In genomic region chr1:149936076-149936991, GRCh38 we compare ENCODE assay signal across 8 cellular contexts. TPM values are rescaled to one million over a fixed set of nuclear protein-coding genes. Genes with fewer than 3 reads are reported as not detected.
DNase-seq lines count a peak whose midpoint lies in the region; ATAC-seq and TF ChIP-seq lines count a peak whose summit lies in the region.

MTMR11 (minus strand) TSS chr1:149936879; CDS start chr1:149936647, 232 bp downstream.

- 46 to 70% (median 61%) methylated on average over 19 of the region's 19 CpGs for WGBS in spleen, 5 donors

- no peak for TF ChIP-seq POLR2A in spleen (IDR thresholded peaks at IDR 0.05)

- peaks cover 8 to 27% of the 10 kb centered on the region in 2 donors for H3K36me3 ChIP-seq in ascending aorta
- no peaks in the 10 kb centered on the region for H3K36me3 ChIP-seq in iPS-18a (ENCODE audit: control insufficient read depth, low read depth, low read length)
- no peaks in the 10 kb centered on the region for H3K36me3 ChIP-seq in spleen

- H3K9me3 ChIP-seq in ascending aorta (no peaks in the 10 kb centered on the region), iPS-18a (ENCODE audit: control insufficient read depth, low read depth, low read length) (no peaks in the 10 kb centered on the region), spleen (no peaks in the 10 kb centered on the region)

- H3K27me3 ChIP-seq in ascending aorta (no peaks in the 10 kb centered on the region), iPS-18a (ENCODE audit: control insufficient read depth, insufficient read depth, low read length) (no peaks in the 10 kb centered on the region), spleen (replicated peaks in 1 of 7) (no peaks in the 10 kb centered on the region)

- ATAC-seq in HG03354 (IDR thresholded peaks at IDR 0.05; ENCODE audit: poor library complexity, severe bottlenecking, unreplicated experiment) (no peak), HG03159 (IDR thresholded peaks at IDR 0.05; ENCODE audit: unreplicated experiment) (no peak)

- peak within 1 kb of the TSS; percentile 74 to 93 for H3K4me3 ChIP-seq in ascending aorta
- H3K4me3 ChIP-seq in iPS-18a (ENCODE audit: low read length), result peak within 1 kb of the TSS; percentile 46
- H3K4me3 ChIP-seq in spleen, result peak within 1 kb of the TSS; percentile 12 to 67 (median 30)

- intact Hi-C loops in ascending aorta (cut with DNase I), result loop anchor here (1.0 kb wide), 1 partner anchor 50 kb away; a partner anchor contains a TSS
- intact Hi-C loops in spleen (cut with DNase I; ENCODE audit: low total_unique reads), result no loop called here

- H3K27ac ChIP-seq in ascending aorta (peak within 1 kb of the TSS; percentile 82 to 96), iPS-18a (ENCODE audit: low read length) (no peak within 1 kb of the TSS), spleen (peak within 1 kb of the TSS in 3 of 8 donors; percentile 5 to 77 (median 48))

- H3K9ac ChIP-seq in iPS-18a (ENCODE audit: low read length), result peak within 1 kb of the TSS; percentile 21

- H3K4me1 ChIP-seq in ascending aorta (peaks cover 5 to 27% of the 10 kb centered on the region in 2 donors), iPS-18a (ENCODE audit: control insufficient read depth, low read depth, low read length) (peaks cover 29% of the 10 kb centered on the region), spleen (peaks cover 0 to 50% (median 26%) of the 10 kb centered on the region in 6 donors)

- DNase-seq in A172 (ENCODE audit: low spot score) (peak; percentile 60), HK-2 (ENCODE audit: unreplicated experiment) (peak; percentile 23), ascending aorta (ENCODE audit: low spot score in 2 of 2) (peak in 1 of 2 donors; percentile 76), spleen (no peak), NCI-H446 treated with DMSO at 0.1 percent for 48 hours (lab: John Stamatoyannopoulos, UW) (no peak)

- TF ChIP-seq CTCF in ascending aorta (IDR thresholded peaks at IDR 0.05) (no peak), spleen (IDR thresholded peaks at IDR 0.05 in 8 of 11, conservative IDR thresholded peaks at IDR 0.05 in 3 of 11) (no peak)

RNA-seq across cellular contexts. Expression of gene MTMR11, which starts in this region (rescaled TPM):
- total RNA-seq in A172 (2014; rRNA removed; shearing (Covaris generic)), result 7.2 and 9.0 TPM in 2 replicates
- 39.8 TPM for total RNA-seq in ascending aorta
- 10 to 100 TPM in 2 of 7 donors, 1 to 10 TPM in 5; 4.4 to 16.2 (median 6.6) TPM for total RNA-seq in spleen
- 1 to 10 TPM; 1.4 to 3.3 (median 2.1) TPM for polyA plus RNA-seq in spleen

Comparison
In these comparisons a context has a peak if more than half of its experiments do, and no peak if none do; other contexts are left out.
1. DNase-seq: peak in A172 (single experiment) and HK-2 (single experiment); none in spleen (single experiment) and NCI-H446 treated with DMSO at 0.1 percent for 48 hours (single experiment).
2. H3K4me3 ChIP-seq: peak in every context shown above with its lines; median percentile 84 in ascending aorta; 46 in iPS-18a; 30 in spleen.